11 cellular contexts compared by ENCODE assay signal in genomic region chr20:37270586-37271420, GRCh38. TPM values are rescaled to one million over a fixed set of nuclear protein-coding genes. Genes with fewer than 3 reads are reported as not detected.
DNase-seq lines count a peak whose midpoint lies in the region; ATAC-seq, FAIRE-seq and TF ChIP-seq lines count a peak whose summit lies in the region.
"Had no signal": no experiment of that assay in that cellular context is flagged by ENCODE, and none has a peak within 500 bp of the region (broad histone marks: within the 10 kb centered on the region; RNA-seq: fewer than 3 reads in every experiment).

No MANE protein-coding gene starts in this region.

- no peak overlapping the region for H3K4me3 ChIP-seq in GM12878

- H3K4me3 Mint-ChIP-seq in neural crest cell = no peak overlapping the region
- H3K4me3 Mint-ChIP-seq: immature natural killer cell had no signal

- FAIRE-seq in GM12878 (lab: Jason Lieb, UNC) = peak; percentile 92
- FAIRE-seq: G401.6 had no signal

- TF ChIP-seq RAD21 in GM12878 (IDR thresholded peaks at IDR 0.05; ENCODE audit: insufficient read depth, low read depth, low read length) = peak; percentile 39; the same call in 1 of the 2 replicates

- no peaks in the 10 kb centered on the region for H3K36me3 Mint-ChIP-seq in neural crest cell (ENCODE audit: low read depth)
- H3K36me3 Mint-ChIP-seq: immature natural killer cell had no signal

- WGBS in GM12878 (ENCODE audit: insufficient coverage, insufficient replicate concordance, low lambda C conversion rate, missing lambda C conversion rate) = 75% methylated on average over 12 of the region's 12 CpGs

- no peaks in the 10 kb centered on the region for H3K27me3 ChIP-seq in GM12878 (replicated peaks in 1 of 2; ENCODE audit: control insufficient read depth in 2 of 2, insufficient read depth in 2 of 2, low read length in 1 of 2)

- no peaks in the 10 kb centered on the region for H3K36me3 ChIP-seq in GM12878 (ENCODE audit: control insufficient read depth in 2 of 2, insufficient read depth in 2 of 2, low read length in 1 of 2)

- peak; percentile 49 for ATAC-seq in HG03565 (IDR thresholded peaks at IDR 0.05; ENCODE audit: unreplicated experiment)
- peak; percentile 83 for ATAC-seq in GM12878
- no peak for ATAC-seq in HG03159 (IDR thresholded peaks at IDR 0.05; ENCODE audit: unreplicated experiment)

- peaks cover 44% of the 10 kb centered on the region for H3K4me1 ChIP-seq in GM12878 (ENCODE audit: control insufficient read depth, insufficient read depth, low read length)

- SMC1A ChIA-PET in GM12878 (lab: Charles Lee; ENCODE audit: uncharacterized antibody, unreplicated experiment) = interaction anchor here (0.6 to 8.2 kb wide), 29 partner anchors 9 to 722 kb away, joined by 3 to 129 read pairs (median 3); partner anchors contain the start of genes BLCAP and MANBAL

- TF ChIP-seq CTCF in GM13977 (IDR thresholded peaks at IDR 0.05; ENCODE audit: extremely low read depth, insufficient read depth, missing control alignments) (no peak), GM12878 (IDR thresholded peaks at IDR 0.05 in 2 of 3, conservative IDR thresholded peaks at IDR 0.05 in 1 of 3; ENCODE audit: control insufficient read depth in 2 of 3, extremely low read depth in 1 of 3, insufficient read depth in 1 of 3, low read depth in 3 of 3, low read length in 3 of 3) (no peak), neural crest cell (conservative IDR thresholded peaks at IDR 0.05) (no peak)

- H3K9me3 Mint-ChIP-seq in neural crest cell = no peaks in the 10 kb centered on the region
- H3K9me3 Mint-ChIP-seq: immature natural killer cell had no signal

- TF ChIP-seq EP300 in GM12878 (IDR thresholded peaks at IDR 0.05; ENCODE audit: borderline replicate concordance in 1 of 2, control insufficient read depth in 1 of 2, low read depth in 2 of 2, low read length in 2 of 2) = no peak; a peak in 1 of 4 replicates

- peak overlapping the region; percentile 24; the same call in 1 of the 2 replicates for H3K4me2 ChIP-seq in GM12878 (ENCODE audit: control insufficient read depth, insufficient read depth)

- no peak for TF ChIP-seq POLR2A in GM12878 (IDR thresholded peaks at IDR 0.05; ENCODE audit: low read depth, low read length)

- H3K27me3 Mint-ChIP-seq in neural crest cell (ENCODE audit: low read depth) = no peaks in the 10 kb centered on the region

- H2AFZ ChIP-seq in GM12878 (ENCODE audit: control insufficient read depth, low read depth, low read length) = peak overlapping the region; percentile 42

- H4K20me1 ChIP-seq in GM12878 (ENCODE audit: control insufficient read depth, insufficient read depth) = no peaks in the 10 kb centered on the region

- RAD21 ChIA-PET in GM12878 (lab: Charles Lee; ENCODE audit: unreplicated experiment) = interaction anchor here (0.7 to 6.6 kb wide), 21 partner anchors 10 to 971 kb away, joined by 3 to 119 read pairs (median 5); partner anchors contain the start of genes BLCAP and MANBAL

- intact Hi-C loops in GM12878 (cut with micrococcal nuclease; ENCODE audit: unreplicated experiment) = loop anchor here (1.0 kb wide), 3 partner anchors 18 to 95 kb away; partner anchors contain the start of gene MANBAL

- POLR2A ChIA-PET in GM12878 (lab: Charles Lee) = interaction anchor here (0.6 to 2.1 kb wide), 8 partner anchors 19 to 269 kb away, joined by 3 to 13 read pairs (median 4); partner anchors contain the start of gene MANBAL

- H3K27ac Mint-ChIP-seq in neural crest cell (ENCODE audit: unreplicated experiment) = peak overlapping the region; percentile 84
- H3K27ac Mint-ChIP-seq: immature natural killer cell had no signal

- H3K9ac ChIP-seq in GM12878 (ENCODE audit: control insufficient read depth, insufficient read depth, low read length) = peak overlapping the region; percentile 31; the same call in 1 of the 2 replicates

- no peaks in the 10 kb centered on the region for H3K9me3 ChIP-seq in GM12878 (replicated peaks; ENCODE audit: control insufficient read depth, insufficient read depth, low read length)

- H3K27ac ChIP-seq in GM12878 (ENCODE audit: control insufficient read depth, insufficient read depth) = peak overlapping the region; percentile 84

- H3K4me1 Mint-ChIP-seq in neural crest cell = peaks cover 49% of the 10 kb centered on the region

- CTCF ChIA-PET in GM12878 (lab: Yijun Ruan, JAX) = interaction anchor here (0.6 to 10.4 kb wide), 31 partner anchors 11 to 951 kb away, joined by 3 to 282 read pairs (median 4); partner anchors contain the start of genes BLCAP, MANBAL, MROH8 and RPN2

- TSS peak; percentile 57 for BruUV-seq in GM12878 (replicated peaks; lab: Mats Ljungman, UMichigan)

- in situ Hi-C loops in GM13977 (cut with MboI; ENCODE audit: low pct_unique_long_range_greater_than_20kb, low sequenced_read_pairs, unreplicated experiment) (no loop called here), GM12878 (cut with MboI) (loop anchor here (5.0 kb wide), 2 partner anchors 111 to 261 kb away; no protein-coding TSS in a partner anchor)

- no peaks in the 10 kb centered on the region for H3K79me2 ChIP-seq in GM12878 (ENCODE audit: control insufficient read depth, insufficient read depth, low read length)

- peak; percentile 57 for DNase-seq in GM13977 (ENCODE audit: low spot score)
- DNase-seq in GM12878 (ENCODE audit: low read depth, low spot score) = peak; percentile 79
- DNase-seq in neural crest cell (ENCODE audit: low read depth, low spot score) = no peak
- no peak for DNase-seq in inferior parietal cortex (ENCODE audit: extremely low spot score)
- DNase-seq in stimulated activated CD8-positive, alpha-beta memory T cell treated with anti-CD3 and anti-CD28 coated beads, Interleukin-4, amount 100 ng/mL, for 48 hours = no peak
- DNase-seq in NCI-H524 treated with DMSO at 0.1 percent for 48 hours (lab: John Stamatoyannopoulos, UW) = no peak
- DNase-seq: immature natural killer cell, SW 1271 had no signal

TF ChIP-seq in GM12878, 131 proteins besides CTCF, POLR2A, EP300 and RAD21 (continues in another document):
- TF ChIP-seq SP1 (IDR thresholded peaks at IDR 0.05; ENCODE audit: low read depth, low read length) (no peak), ESRRA (IDR thresholded peaks at IDR 0.05; ENCODE audit: low read length) (no peak), BACH1 (IDR thresholded peaks at IDR 0.05; ENCODE audit: borderline replicate concordance) (no peak), CEBPB (IDR thresholded peaks at IDR 0.05; ENCODE audit: borderline replicate concordance in 1 of 2, low read depth in 2 of 2, low read length in 2 of 2) (no peak), POLR2AphosphoS5 (IDR thresholded peaks at IDR 0.05; ENCODE audit: low read length) (no peak), ELK1 (IDR thresholded peaks at IDR 0.05; ENCODE audit: low read depth, low read length) (no peak), TAF1 (IDR thresholded peaks at IDR 0.05; ENCODE audit: borderline replicate concordance, low read depth, low read length) (0 out of 2 replicates have a peak, but pooled peaks have one; percentile 43), NR2C1 (IDR thresholded peaks at IDR 0.05) (no peak), TBL1XR1 (IDR thresholded peaks at IDR 0.05; ENCODE audit: low read depth, low read length) (peak; percentile 17; the same call in 1 of the 2 replicates), YY1 (IDR thresholded peaks at IDR 0.05; ENCODE audit: low read depth, low read length) (no peak)

RNA-seq across cellular contexts. Expression of gene GHRH, which starts 9.2 kb away (rescaled TPM):
- not detected in 2 replicates for total RNA-seq in GM12878 (2013; cell fraction: nucleolus; rRNA removed)
- not detected in 2 replicates for total RNA-seq in GM12878 (2014; rRNA removed)
- total RNA-seq in GM12878 (2014; rRNA removed; fragmentation: Illumina TruSeq; extraction: Trizol) = not detected in 2 replicates
- total RNA-seq in GM12878 (2021) = not detected in 2 replicates
- polyA plus RNA-seq in GM12878 (2011; ENCODE audit: low read depth) = not detected
- not detected in 2 replicates for polyA plus RNA-seq in GM12878 (2011; rRNA removed)
- polyA plus RNA-seq in GM12878 (2011; cell fraction: cytosol; rRNA removed) = not detected in 2 replicates
- not detected in 2 replicates for polyA plus RNA-seq in GM12878 (2011; cell fraction: nucleus; rRNA removed)
- not detected in 2 replicates for polyA plus RNA-seq in GM12878 (2012)
- polyA plus RNA-seq in GM12878 (2014; fragmentation: Illumina TruSeq; extraction: Trizol) = not detected in 2 replicates
- not detected for polyA plus RNA-seq in GM12878 (2014; fragmentation: Nextera tagmentation; extraction: Ambion mirVana)
- not detected in 2 replicates for polyA plus RNA-seq in GM12878 (2014; rRNA removed)
- polyA plus RNA-seq in GM12878 (2016; fragmentation: Nextera tagmentation; extraction: Ambion mirVana) = not detected
- polyA minus RNA-seq in GM12878 (2011; rRNA and poly(A)+ RNA removed) = not detected in 2 replicates
- not detected in 2 replicates for polyA minus RNA-seq in GM12878 (2011; cell fraction: cytosol; rRNA and poly(A)+ RNA removed)
- polyA minus RNA-seq in GM12878 (2011; cell fraction: nucleus; rRNA and poly(A)+ RNA removed) = not detected in 2 replicates
- total RNA-seq in neural crest cell = not detected in 2 replicates
- polyA plus RNA-seq: immature natural killer cell had no signal

RNA-seq across cellular contexts. Expression of gene MANBAL, which starts 18.7 kb away (rescaled TPM):
- 16.3 and 20.6 TPM in 2 replicates for total RNA-seq in GM12878 (2013; cell fraction: nucleolus; rRNA removed)
- 8.6 and 12.2 TPM in 2 replicates for total RNA-seq in GM12878 (2014; rRNA removed)
- total RNA-seq in GM12878 (2014; rRNA removed; fragmentation: Illumina TruSeq; extraction: Trizol) = 15.0 and 15.6 TPM in 2 replicates
- total RNA-seq in GM12878 (2021) = 18.9 TPM in 2 replicates
- 22.4 TPM for polyA plus RNA-seq in GM12878 (2011; ENCODE audit: low read depth)
- 25.1 and 39.0 TPM in 2 replicates for polyA plus RNA-seq in GM12878 (2011; rRNA removed)
- polyA plus RNA-seq in GM12878 (2011; cell fraction: cytosol; rRNA removed) = 52.9 and 61.1 TPM in 2 replicates
- 32.8 and 42.1 TPM in 2 replicates for polyA plus RNA-seq in GM12878 (2011; cell fraction: nucleus; rRNA removed)
- polyA plus RNA-seq in GM12878 (2012) = 23.7 and 25.2 TPM in 2 replicates
- polyA plus RNA-seq in GM12878 (2014; fragmentation: Illumina TruSeq; extraction: Trizol) = 20.2 and 30.7 TPM in 2 replicates
- polyA plus RNA-seq in GM12878 (2014; fragmentation: Nextera tagmentation; extraction: Ambion mirVana) = 10 to 100 TPM; 13.7 to 15.6 TPM
- 33.7 and 36.4 TPM in 2 replicates for polyA plus RNA-seq in GM12878 (2014; rRNA removed)
- polyA plus RNA-seq in GM12878 (2016; fragmentation: Nextera tagmentation; extraction: Ambion mirVana) = 10 to 100 TPM; 40.8 to 45.6 TPM
- polyA minus RNA-seq in GM12878 (2011; rRNA and poly(A)+ RNA removed) = 25.5 and 25.8 TPM in 2 replicates
- polyA minus RNA-seq in GM12878 (2011; cell fraction: cytosol; rRNA and poly(A)+ RNA removed) = 7.5 and 9.5 TPM in 2 replicates
- 4.2 and 8.4 TPM in 2 replicates for polyA minus RNA-seq in GM12878 (2011; cell fraction: nucleus; rRNA and poly(A)+ RNA removed)
- total RNA-seq in neural crest cell = 44.8 and 50.8 TPM in 2 replicates

Comparison
In these comparisons a context has a peak if more than half of its experiments do, and no peak if none do; other contexts are left out.
1. DNase-seq: peak in GM13977 (single experiment) and GM12878 (single experiment); none in neural crest cell (single experiment), inferior parietal cortex (single experiment), stimulated activated CD8-positive, alpha-beta memory T cell treated with anti-CD3 and anti-CD28 coated beads, Interleukin-4, amount 100 ng/mL, for 48 hours (single experiment) and NCI-H524 treated with DMSO at 0.1 percent for 48 hours (single experiment).